1 cellular context compared by ENCODE assay signal in genomic region chr15:78382114-78382886, GRCh38.
TF ChIP-seq lines count a peak whose summit lies in the region.

No MANE protein-coding gene starts in this region.

TF ChIP-seq in K562, 482 proteins besides CTCF, POLR2A, EP300 and RAD21:
- TF ChIP-seq ZKSCAN1 (IDR thresholded peaks at IDR 0.05; ENCODE audit: low read depth, low read length) (peak; percentile 76; the same call in 1 of the 2 replicates), MXI1 (IDR thresholded peaks at IDR 0.05; ENCODE audit: low read depth, low read length) (no peak)
